Comparison of ENCODE assay signal across 17 cellular contexts in the genomic region with DNA sequence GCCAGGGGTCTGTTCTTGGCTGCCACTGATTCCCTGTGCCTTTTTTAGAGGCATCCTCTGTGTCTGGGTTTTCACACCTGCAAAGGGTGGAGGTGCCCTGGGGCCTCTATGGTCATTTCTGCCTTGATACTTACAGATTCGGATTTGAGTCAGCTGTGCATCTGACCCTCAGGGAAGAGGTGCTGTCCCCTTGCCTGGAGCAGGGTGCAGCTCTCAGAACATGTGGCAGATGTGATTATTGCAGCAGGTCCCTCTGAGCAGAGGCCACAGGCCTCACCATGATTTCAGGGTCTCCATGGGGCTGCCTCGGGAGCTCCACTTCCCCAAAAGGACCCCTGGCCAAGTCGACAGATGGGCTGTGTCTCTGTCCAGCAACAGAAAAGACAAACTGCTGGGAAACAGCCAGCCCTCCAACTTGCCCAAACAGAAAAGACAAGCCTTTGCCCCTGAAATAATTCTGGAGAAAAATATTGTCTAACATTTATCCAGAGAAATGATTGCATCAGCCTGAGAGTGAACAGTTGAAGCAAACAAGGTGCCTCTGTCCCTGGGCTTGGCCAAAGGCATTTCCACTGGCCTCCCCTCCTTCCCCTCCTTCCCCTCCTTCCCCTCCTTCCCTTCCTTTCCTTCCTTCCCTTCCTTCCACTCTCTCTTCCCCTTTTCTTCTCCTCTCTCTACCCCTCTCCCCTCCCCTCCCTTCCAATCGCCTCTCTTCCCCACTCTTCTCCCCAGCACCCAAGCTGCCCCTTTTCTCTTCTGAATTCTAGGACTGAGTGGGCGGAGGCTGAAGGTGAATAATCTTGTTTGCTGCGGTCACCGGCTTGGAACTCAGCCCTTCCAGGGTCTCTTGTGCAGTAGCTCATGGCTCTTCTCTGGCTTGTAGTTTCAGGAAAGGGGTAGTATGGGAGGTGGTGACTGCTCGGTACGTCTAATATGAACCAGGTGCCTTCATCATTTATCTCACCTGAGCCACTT. TPM values are rescaled to one million over a fixed set of nuclear protein-coding genes. Genes with fewer than 3 reads are reported as not detected.
A peak's percentile ranks its signal among the peaks of the same experiment; 100 is the strongest.
DNase-seq lines count a peak whose midpoint lies in the region; ATAC-seq, FAIRE-seq and TF ChIP-seq lines count a peak whose summit lies in the region.
"Had no signal": no experiment of that assay in that cellular context is flagged by ENCODE, and none has a peak within 500 bp of the region (broad histone marks: within the 10 kb centered on the region; RNA-seq: fewer than 3 reads in every experiment).

No MANE protein-coding gene starts in this region.

- DNase-seq in Panc1 (ENCODE audit: low read depth, low spot score) (no peak), epithelial cell of proximal tubule (ENCODE audit: low read depth) (no peak), right lobe of liver (peak in 1 of 3 donors; percentile 39), suprapubic skin (ENCODE audit: low spot score in 2 of 2) (peak in 1 of 2 donors; percentile 44), NCI-H2196 treated with DMSO at 0.1 percent for 48 hours (lab: John Stamatoyannopoulos, UW; ENCODE audit: unreplicated experiment) (no peak), GM10248 (ENCODE audit: extremely low spot score) (no peak), D721Med (ENCODE audit: insufficient read length, low spot score) (no peak)
- DNase-seq: activated CD4-positive, alpha-beta T cell treated with anti-CD3 and anti-CD28 coated beads, Interleukin-2, amount 10 ng/mL, durations not matched to agents 24 days and 14 days; BE2C; endodermal cell; GOT3; KBM-7; NCI-H1417 treated with DMSO at 0.1 percent for 48 hours; NCI-H446 had no signal

- no peak for FAIRE-seq in D721Med (lab: Jason Lieb, UNC)
- FAIRE-seq: GM12891 had no signal

- TF ChIP-seq CTCF in Panc1 (IDR thresholded peaks at IDR 0.05) (no peak), epithelial cell of proximal tubule (conservative IDR thresholded peaks at IDR 0.05; ENCODE audit: low read depth, low read length) (no peak), right lobe of liver (IDR thresholded peaks at IDR 0.05) (no peak), suprapubic skin (IDR thresholded peaks at IDR 0.05) (no peak), GM10248 (IDR thresholded peaks at IDR 0.05; ENCODE audit: control extremely low read depth, extremely low read depth, low read depth, missing control alignments) (no peak), D721Med (IDR thresholded peaks at IDR 0.05; ENCODE audit: insufficient read depth, missing control alignments) (no peak)

- in situ Hi-C loops in Panc1 (cut with HindIII; ENCODE audit: low pct_unique_long_range_greater_than_20kb, low sequenced_read_pairs), result no loop called here

- TF ChIP-seq POLR2A in right lobe of liver (IDR thresholded peaks at IDR 0.05) (peak; percentile 61), suprapubic skin (IDR thresholded peaks at IDR 0.05) (no peak)

- peak overlapping the region; percentile 39; the same call in 1 of the 2 replicates for H3K27ac ChIP-seq in Panc1 (ENCODE audit: low read length)
- peak overlapping the region; percentile 56 to 83 (median 67) for H3K27ac ChIP-seq in right lobe of liver
- peak overlapping the region; percentile 33 for H3K27ac ChIP-seq in suprapubic skin

- no peak for TF ChIP-seq EP300 in suprapubic skin (IDR thresholded peaks at IDR 0.05)

- H3K27me3 ChIP-seq in Panc1 (ENCODE audit: control insufficient read depth, insufficient read depth, low read length), result no peaks in the 10 kb centered on the region
- H3K27me3 ChIP-seq in right lobe of liver, result no peaks in the 10 kb centered on the region
- H3K27me3 ChIP-seq in suprapubic skin, result no peaks in the 10 kb centered on the region
- H3K27me3 ChIP-seq: BE2C had no signal

- BruUV-seq in Panc1 (replicated peaks; lab: Mats Ljungman, UMichigan), result no TSS peak

- H3K4me3 ChIP-seq in Panc1 (ENCODE audit: low read depth in 2 of 2, low read length in 2 of 2), result no peak overlapping the region
- H3K4me3 ChIP-seq in epithelial cell of proximal tubule (ENCODE audit: low read depth, low read length), result peak overlapping the region; percentile 13
- H3K4me3 ChIP-seq in right lobe of liver, result peak overlapping the region; percentile 68 to 88 (median 74)
- peak overlapping the region; percentile 2 for H3K4me3 ChIP-seq in suprapubic skin

- POLR2A ChIA-PET in Panc1 (lab: Charles Lee), result no interaction called here
- POLR2A ChIA-PET in GM10248 (lab: Yijun Ruan, JAX), result no interaction called here

- CTCF ChIA-PET in Panc1 (lab: Charles Lee), result no interaction called here
- CTCF ChIA-PET in GM10248 (lab: Yijun Ruan, JAX), result no interaction called here

- peaks cover 5% of the 10 kb centered on the region for H3K4me1 ChIP-seq in Panc1 (ENCODE audit: control insufficient read depth, insufficient read depth, low read length)
- H3K4me1 ChIP-seq in right lobe of liver, result peaks cover 0 to 25% (median 3%) of the 10 kb centered on the region in 4 donors
- H3K4me1 ChIP-seq in suprapubic skin, result peaks cover 18% of the 10 kb centered on the region
- H3K4me1 ChIP-seq: BE2C had no signal

- no peak for ATAC-seq in Panc1
- ATAC-seq in right lobe of liver, result peak in 3 of 4 donors; percentile 2 to 41 (median 22)
- ATAC-seq in GM19467 (IDR thresholded peaks at IDR 0.05; ENCODE audit: unreplicated experiment), result no peak

- intact Hi-C loops in Panc1 (cut with micrococcal nuclease; ENCODE audit: unreplicated experiment), result no loop called here
- intact Hi-C loops in right lobe of liver (cut with DNase I), result no loop called here

- H3K9me3 ChIP-seq in Panc1 (ENCODE audit: control insufficient read depth, insufficient read depth, low read depth, low read length) (peaks cover 4% of the 10 kb centered on the region), right lobe of liver (no peaks in the 10 kb centered on the region), suprapubic skin (peaks cover 9% of the 10 kb centered on the region)
- H3K9me3 ChIP-seq: BE2C had no signal

- WGBS in right lobe of liver (ENCODE audit: insufficient coverage, low coverage, low lambda C conversion rate, missing lambda C conversion rate), result 12% methylated on average over 9 of the region's 9 CpGs
- WGBS in suprapubic skin, result 68% methylated on average over 9 of the region's 9 CpGs

- H3K36me3 ChIP-seq in Panc1 (ENCODE audit: control insufficient read depth, insufficient read depth, low read length) (no peaks in the 10 kb centered on the region), right lobe of liver (peaks cover 0 to 39% (median 12%) of the 10 kb centered on the region in 4 donors), suprapubic skin (no peaks in the 10 kb centered on the region)
- H3K36me3 ChIP-seq: BE2C had no signal

RNA-seq across cellular contexts. Expression of gene SERPINA3, which starts 0.7 kb away (rescaled TPM):
- total RNA-seq in Panc1 (2021; ENCODE audit: unreplicated experiment) (5.7 TPM), epithelial cell of proximal tubule (2.7 and 4.7 TPM in 2 replicates), right lobe of liver (over 10,000 TPM in 2 of 6 experiments, 1,000 to 10,000 TPM in 4; 5,211 to 12,749 (median 8,707) TPM), suprapubic skin (10 to 100 TPM; 31.0 to 91.4 (median 73.2) TPM)
- polyA plus RNA-seq in Panc1 (2012; ENCODE audit: insufficient read length), result 9.7 TPM
- total RNA-seq: activated CD4-positive, alpha-beta T cell treated with anti-CD3 and anti-CD28 coated beads, Interleukin-2, amount 10 ng/mL, durations not matched to agents 24 days and 14 days; Daoy had no signal

RNA-seq across cellular contexts. Expression of gene SERPINA5, which starts 31.6 kb away (rescaled TPM):
- total RNA-seq in Panc1 (2021; ENCODE audit: unreplicated experiment), result 0.49 TPM
- polyA plus RNA-seq in Panc1 (2012; ENCODE audit: insufficient read length), result 0.12 TPM
- total RNA-seq in epithelial cell of proximal tubule, result 0.58 and 2.4 TPM in 2 replicates
- total RNA-seq in right lobe of liver, result 100 to 1,000 TPM in 4 of 6 experiments, 10 to 100 TPM in 2; 24.7 to 317 (median 167) TPM
- total RNA-seq in suprapubic skin, result 1 to 10 TPM in 2 of 4 donors, under 1 TPM in 1, not detected in 1; 0.76 to 4.5 (median 1.9) TPM
- total RNA-seq: activated CD4-positive, alpha-beta T cell treated with anti-CD3 and anti-CD28 coated beads, Interleukin-2, amount 10 ng/mL, durations not matched to agents 24 days and 14 days had no signal

RNA-seq across cellular contexts. Expression of gene SERPINA4, which starts 51.6 kb away (rescaled TPM):
- total RNA-seq in Panc1 (2021; ENCODE audit: unreplicated experiment), result 0.10 TPM
- polyA plus RNA-seq in Panc1 (2012; ENCODE audit: insufficient read length), result not detected
- not detected in 2 replicates for total RNA-seq in epithelial cell of proximal tubule
- total RNA-seq in right lobe of liver, result 100 to 1,000 TPM in 4 of 6 experiments, 10 to 100 TPM in 2; 41.2 to 204 (median 145) TPM
- total RNA-seq in suprapubic skin, result not detected
- total RNA-seq: activated CD4-positive, alpha-beta T cell treated with anti-CD3 and anti-CD28 coated beads, Interleukin-2, amount 10 ng/mL, durations not matched to agents 24 days and 14 days; Daoy; endodermal cell had no signal

Comparison
In these comparisons a context has a peak if more than half of its experiments do, and no peak if none do; other contexts are left out.
1. ATAC-seq: peak in right lobe of liver (3 of 4); none in Panc1 (single experiment) and GM19467 (single experiment).
2. H3K4me3 ChIP-seq: peak in epithelial cell of proximal tubule (single experiment), right lobe of liver (3 of 3) and suprapubic skin (single experiment); none in Panc1 (0 of 2).
3. RNA of gene SERPINA3, which starts 0.7 kb away (total RNA-seq): 5,211 to 12,749 TPM in right lobe of liver; 31.0 to 91.4 TPM in suprapubic skin, 5.7 TPM in Panc1 (single experiment) and 2.7 to 4.7 TPM in epithelial cell of proximal tubule; every median in the first group is over 10 times any median in the second.
4. RNA of gene SERPINA4, which starts 51.6 kb away (total RNA-seq): 41.2 to 204 TPM in right lobe of liver; 0.10 TPM in Panc1 (single experiment), not detected in suprapubic skin and not detected in epithelial cell of proximal tubule; every median in the first group is over 10 times any median in the second.
5. Peak in every context shown above with its lines, with median percentiles within 50 percentile points of each other: H3K27ac ChIP-seq.